In the genomic region with DNA sequence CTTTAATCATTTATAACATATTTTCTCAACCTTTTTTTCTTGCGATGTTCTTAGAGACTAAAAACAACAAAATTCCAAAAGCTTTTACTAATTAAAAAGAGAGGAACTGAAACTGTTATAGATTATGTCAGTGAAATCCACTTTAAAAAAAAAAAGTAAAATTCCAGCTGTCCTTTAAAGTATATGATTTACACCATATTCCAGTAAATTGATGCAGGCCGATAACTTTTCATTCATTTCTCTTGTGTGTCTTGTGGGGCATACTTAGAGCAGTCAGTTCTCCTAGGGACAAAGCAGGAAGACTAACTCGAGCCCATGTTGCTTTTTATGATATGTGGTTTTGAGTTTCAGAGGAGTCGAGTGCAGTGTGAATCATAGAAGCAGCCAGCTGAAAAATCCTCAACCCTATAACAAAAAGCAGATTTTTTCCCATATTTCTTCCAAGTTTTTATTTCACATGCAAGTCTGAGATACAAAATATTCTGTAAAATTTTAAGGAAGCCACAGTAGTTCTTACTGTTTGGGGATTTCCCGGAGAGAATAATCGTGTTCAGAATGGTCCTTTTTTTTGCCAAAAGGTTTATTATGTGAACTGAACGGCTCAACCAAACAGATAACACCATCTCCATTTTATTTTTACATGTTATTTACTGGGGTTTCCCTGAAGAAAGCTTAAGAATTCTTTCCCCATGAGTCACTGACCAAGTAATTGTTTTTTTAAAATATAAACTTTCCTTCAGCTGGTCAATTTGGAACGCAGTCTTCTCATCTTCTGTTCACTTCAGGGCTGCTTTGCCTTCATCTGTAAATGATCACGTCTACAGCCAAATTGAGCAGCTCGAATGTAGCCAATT, we compare ENCODE assay signal across 8 cellular contexts.
A peak's percentile ranks its signal among the peaks of the same experiment; 100 is the strongest.
DNase-seq lines count a peak whose midpoint lies in the region; ATAC-seq lines count a peak whose summit lies in the region.

No MANE protein-coding gene starts in this region.

- H3K4ac ChIP-seq in mesenchymal stem cell (ENCODE audit: low read depth in 1 of 2, low read length in 2 of 2) = peak overlapping the region in 1 of 2 experiments; percentile 83

- peaks cover 6 to 60% (median 24%) of the 10 kb centered on the region in 4 donors for H3K4me1 Mint-ChIP-seq in CD4-positive, CD25-positive, alpha-beta regulatory T cell

- H3K4me2 ChIP-seq in mesenchymal stem cell (ENCODE audit: low read length, poor library complexity, severe bottlenecking) = peak overlapping the region; percentile 52

- H3K27me3 Mint-ChIP-seq in CD4-positive, CD25-positive, alpha-beta regulatory T cell = no peaks in the 10 kb centered on the region

- peak overlapping the region in 1 of 2 experiments; percentile 71 for H3K18ac ChIP-seq in mesenchymal stem cell (ENCODE audit: low read depth in 1 of 2, low read length in 2 of 2)

- H3K14ac ChIP-seq in mesenchymal stem cell (ENCODE audit: low read length in 2 of 2) = no peak overlapping the region

- H4K91ac ChIP-seq in mesenchymal stem cell (ENCODE audit: low read length) = no peak overlapping the region

- peaks cover 0 to 15% (median 10%) of the 10 kb centered on the region in 7 donors for H3K9me3 Mint-ChIP-seq in CD4-positive, CD25-positive, alpha-beta regulatory T cell

- peaks cover 4% of the 10 kb centered on the region for H3K4me1 ChIP-seq in CD4-positive, CD25-positive, alpha-beta regulatory T cell (ENCODE audit: control insufficient read depth, insufficient read depth, low read length, poor library complexity, severe bottlenecking)
- H3K4me1 ChIP-seq in mesenchymal stem cell (ENCODE audit: control insufficient read depth, insufficient read depth, low read depth, low read length) = peaks cover 2% of the 10 kb centered on the region

- peak overlapping the region; percentile 98 for H2BK5ac ChIP-seq in mesenchymal stem cell (ENCODE audit: low read depth, low read length, poor library complexity, severe bottlenecking)

- no peaks in the 10 kb centered on the region for H3K36me3 ChIP-seq in CD4-positive, CD25-positive, alpha-beta regulatory T cell (ENCODE audit: control insufficient read depth, insufficient read depth, low read length)
- H3K36me3 ChIP-seq in mesenchymal stem cell (ENCODE audit: control insufficient read depth in 1 of 2, insufficient read depth in 2 of 2, low read depth in 1 of 2, low read length in 2 of 2) = no peaks in the 10 kb centered on the region

- no peak overlapping the region for H3K4me3 Mint-ChIP-seq in CD4-positive, CD25-positive, alpha-beta regulatory T cell

- no peak for DNase-seq in CD4-positive, CD25-positive, alpha-beta regulatory T cell
- peak; percentile 19 for DNase-seq in HT-29 (ENCODE audit: low spot score)
- peak; percentile 74 for DNase-seq in amniotic epithelial cell (ENCODE audit: low read depth)
- DNase-seq in mesenchymal stem cell = peak; percentile 88
- no peak for DNase-seq in stimulated activated CD4-positive, alpha-beta T cell treated with anti-CD3 and anti-CD28 coated beads, Interleukin-15, amount 100 ng/mL, for 24 hours
- no peak for DNase-seq in NCI-H1105 (lab: John Stamatoyannopoulos, UW)
- DNase-seq in DMS53 (lab: John Stamatoyannopoulos, UW) = no peak
- DNase-seq in NCI-H510A treated with DMSO at 0.1 percent for 48 hours (lab: John Stamatoyannopoulos, UW) = no peak

- no peak overlapping the region for H3K23ac ChIP-seq in mesenchymal stem cell (ENCODE audit: low read length in 2 of 2)

- peak overlapping the region; percentile 89 for H3K9ac ChIP-seq in mesenchymal stem cell (ENCODE audit: low read length)

- H2AK5ac ChIP-seq in mesenchymal stem cell (ENCODE audit: low read length, severe bottlenecking) = peak overlapping the region; percentile 3

- peak overlapping the region; percentile 16 for H3K4me3 ChIP-seq in CD4-positive, CD25-positive, alpha-beta regulatory T cell (ENCODE audit: low read depth, low read length)
- H3K4me3 ChIP-seq in mesenchymal stem cell (ENCODE audit: insufficient read depth in 1 of 2, low read depth in 1 of 2, low read length in 2 of 2) = peak overlapping the region in 1 of 2 experiments; percentile 52

- peaks cover 1% of the 10 kb centered on the region for H3K79me1 ChIP-seq in mesenchymal stem cell (replicated peaks; ENCODE audit: low read length, poor library complexity, severe bottlenecking)

- peak overlapping the region; percentile 8 to 33 (median 10) for H3K27ac Mint-ChIP-seq in CD4-positive, CD25-positive, alpha-beta regulatory T cell

- H2BK12ac ChIP-seq in mesenchymal stem cell (ENCODE audit: low read length in 2 of 2) = peak overlapping the region in 1 of 2 experiments; percentile 87

- no peak overlapping the region for H2BK120ac ChIP-seq in mesenchymal stem cell (ENCODE audit: low read depth, low read length)

- no peak overlapping the region for H3K27ac ChIP-seq in CD4-positive, CD25-positive, alpha-beta regulatory T cell (ENCODE audit: insufficient read depth, low read length, poor library complexity, severe bottlenecking)
- H3K27ac ChIP-seq in mesenchymal stem cell (ENCODE audit: low read length, poor library complexity, severe bottlenecking) = peak overlapping the region; percentile 99

- H3K36me3 Mint-ChIP-seq in CD4-positive, CD25-positive, alpha-beta regulatory T cell = peaks cover 11% of the 10 kb centered on the region

- no peak overlapping the region for H4K8ac ChIP-seq in mesenchymal stem cell (ENCODE audit: low read length)

- H3K27me3 ChIP-seq in CD4-positive, CD25-positive, alpha-beta regulatory T cell (ENCODE audit: control insufficient read depth, insufficient read depth, low read length) = no peaks in the 10 kb centered on the region
- H3K27me3 ChIP-seq in mesenchymal stem cell (ENCODE audit: control insufficient read depth in 1 of 2, insufficient read depth in 1 of 2, low read length in 2 of 2) = no peaks in the 10 kb centered on the region

- peaks cover 5 to 8% of the 10 kb centered on the region in 2 experiments for H3K9me3 ChIP-seq in CD4-positive, CD25-positive, alpha-beta regulatory T cell (ENCODE audit: control insufficient read depth in 2 of 2, low read length in 2 of 2)
- H3K9me3 ChIP-seq in mesenchymal stem cell (ENCODE audit: control insufficient read depth, low read length) = peaks cover 12% of the 10 kb centered on the region

- ATAC-seq in CD4-positive, CD25-positive, alpha-beta regulatory T cell (ENCODE audit: low read depth in 2 of 2) = no peak

- H2BK15ac ChIP-seq in mesenchymal stem cell (ENCODE audit: low read depth, poor library complexity, severe bottlenecking) = no peak overlapping the region

- WGBS in mesenchymal stem cell = 0% methylated on average over 8 of the region's 10 CpGs

- no peak overlapping the region for H2AFZ ChIP-seq in mesenchymal stem cell (ENCODE audit: low read depth, low read length)

Comparison
In these comparisons a context has a peak if more than half of its experiments do, and no peak if none do; other contexts are left out.
1. DNase-seq: peak in HT-29 (single experiment), amniotic epithelial cell (single experiment) and mesenchymal stem cell (single experiment); none in CD4-positive, CD25-positive, alpha-beta regulatory T cell (0 of 3), stimulated activated CD4-positive, alpha-beta T cell treated with anti-CD3 and anti-CD28 coated beads, Interleukin-15, amount 100 ng/mL, for 24 hours (single experiment), NCI-H1105 (single experiment), DMS53 (single experiment) and NCI-H510A treated with DMSO at 0.1 percent for 48 hours (single experiment).